Comparison of ENCODE assay signal across 8 cellular contexts in the genomic region with DNA sequence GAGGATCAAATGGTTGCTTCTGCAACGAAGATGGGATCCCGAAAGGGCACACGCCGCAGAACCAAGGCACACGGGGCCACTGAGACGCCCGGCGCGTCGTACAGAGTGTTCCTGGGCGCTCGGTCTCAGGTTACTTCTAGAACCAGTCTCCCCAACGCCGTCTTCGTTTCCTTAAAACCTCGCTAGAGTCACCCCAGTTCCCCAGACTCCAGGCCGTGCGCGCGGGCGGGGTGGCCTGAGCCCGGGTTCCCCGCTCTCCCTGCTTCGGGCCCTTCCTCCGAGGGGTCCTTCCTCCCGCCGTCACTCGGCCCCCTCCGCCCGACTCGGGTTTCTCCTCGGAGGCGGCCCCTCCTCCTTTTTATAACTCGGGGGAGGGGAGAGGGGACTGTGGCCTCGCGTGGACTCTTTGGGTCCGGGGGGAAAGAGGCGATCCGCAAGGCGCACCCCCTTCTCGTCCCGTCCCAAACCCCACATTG. TPM values are rescaled to one million over a fixed set of nuclear protein-coding genes. Genes with fewer than 3 reads are reported as not detected.
DNase-seq lines count a peak whose midpoint lies in the region; ATAC-seq and TF ChIP-seq lines count a peak whose summit lies in the region.

No MANE protein-coding gene starts in this region.

- no peaks in the 10 kb centered on the region for H3K9me2 ChIP-seq in DOHH2 (replicated peaks; ENCODE audit: control insufficient read depth, low read length)

- peak overlapping the region; percentile 73 for H3K4me2 ChIP-seq in DOHH2 (ENCODE audit: low read length)

- DNase-seq in HEK293T (ENCODE audit: extremely low spot score) = peak; percentile 55
- DNase-seq in NCI-H2227 (lab: John Stamatoyannopoulos, UW; ENCODE audit: unreplicated experiment) = peak; percentile 74
- no peak for DNase-seq in activated T-cell treated with anti-CD3 and anti-CD28 coated beads, Interleukin-2, amount 50 U/mL, for 4 hours
- peak; percentile 49 for DNase-seq in fibroblast of mammary gland (ENCODE audit: low read depth)
- peak; percentile 25 for DNase-seq in natural killer cell

- no peaks in the 10 kb centered on the region for H3F3A ChIP-seq in DOHH2 (ENCODE audit: control insufficient read depth, insufficient read depth)

- H4K20me1 ChIP-seq in DOHH2 (ENCODE audit: control insufficient read depth, insufficient read depth, low read depth, low read length) = no peaks in the 10 kb centered on the region

- H3K4me3 Mint-ChIP-seq in activated T-cell treated with anti-CD3 and anti-CD28 coated beads, Interleukin-2, amount 50 U/mL, for 4 hours = peak overlapping the region; percentile 83
- peak overlapping the region; percentile 92 for H3K4me3 Mint-ChIP-seq in natural killer cell

- no peaks in the 10 kb centered on the region for H3K79me2 ChIP-seq in DOHH2 (ENCODE audit: control insufficient read depth, low read length)

- intact Hi-C loops in natural killer cell (cut with micrococcal nuclease) = loop anchor here (5.0 kb wide), 1 partner anchor 1321 kb away; no protein-coding TSS in a partner anchor

- CTCF ChIA-PET in HEK293T (lab: Yijun Ruan, JAX) = no interaction called here

- H3K27ac Mint-ChIP-seq in natural killer cell = peak overlapping the region in 1 of 2 donors; percentile 41

- no peaks in the 10 kb centered on the region for H3K36me3 ChIP-seq in DOHH2 (ENCODE audit: control insufficient read depth, low read length)
- no peaks in the 10 kb centered on the region for H3K36me3 ChIP-seq in urinary bladder (ENCODE audit: insufficient read depth)

- 0% methylated on average over 42 of the region's 42 CpGs for WGBS in urinary bladder

- peaks cover 59% of the 10 kb centered on the region for H3K27me3 ChIP-seq in DOHH2 (ENCODE audit: control insufficient read depth, low read length)

- peaks cover 11% of the 10 kb centered on the region for H3K4me1 Mint-ChIP-seq in activated T-cell treated with anti-CD3 and anti-CD28 coated beads, Interleukin-2, amount 50 U/mL, for 4 hours (ENCODE audit: low read depth)
- H3K4me1 Mint-ChIP-seq in natural killer cell = peaks cover 14 to 15% of the 10 kb centered on the region in 2 donors

- no peaks in the 10 kb centered on the region for H3K9me3 ChIP-seq in DOHH2 (ENCODE audit: control insufficient read depth, insufficient read depth, low read length)

- ATAC-seq in activated T-cell treated with anti-CD3 and anti-CD28 coated beads, Interleukin-2, amount 50 U/mL, for 4 hours = peak; percentile 9 to 12
- ATAC-seq in natural killer cell (peak in 2 of 3 donors; percentile 1 to 2), HG03457 (IDR thresholded peaks at IDR 0.05; ENCODE audit: unreplicated experiment) (no peak)

- H3K9me3 Mint-ChIP-seq in activated T-cell treated with anti-CD3 and anti-CD28 coated beads, Interleukin-2, amount 50 U/mL, for 4 hours = no peaks in the 10 kb centered on the region
- no peaks in the 10 kb centered on the region for H3K9me3 Mint-ChIP-seq in natural killer cell

- POLR2A ChIA-PET in HEK293T (lab: Yijun Ruan, JAX) = no interaction called here

- TF ChIP-seq CTCF in DOHH2 (IDR thresholded peaks at IDR 0.05; ENCODE audit: low read depth, low read length, poor library complexity, severe bottlenecking) (no peak), fibroblast of mammary gland (conservative IDR thresholded peaks at IDR 0.05; ENCODE audit: control insufficient read depth, insufficient read depth, low read depth, low read length) (no peak), natural killer cell (IDR thresholded peaks at IDR 0.05) (no peak)

- H3K27ac ChIP-seq in DOHH2 (ENCODE audit: low read depth, low read length) (no peak overlapping the region), urinary bladder (ENCODE audit: low read depth) (peak overlapping the region; percentile 90)

- H3K27me3 Mint-ChIP-seq in activated T-cell treated with anti-CD3 and anti-CD28 coated beads, Interleukin-2, amount 50 U/mL, for 4 hours (ENCODE audit: low read depth) = peaks cover 12% of the 10 kb centered on the region
- peaks cover 12 to 25% of the 10 kb centered on the region in 2 donors for H3K27me3 Mint-ChIP-seq in natural killer cell (ENCODE audit: low read depth in 2 of 2)

- peak overlapping the region; percentile 68 for H3K4me3 ChIP-seq in DOHH2 (ENCODE audit: low read length)
- peak overlapping the region; percentile 74 for H3K4me3 ChIP-seq in fibroblast of mammary gland (ENCODE audit: control insufficient read depth, low read depth, low read length)
- H3K4me3 ChIP-seq in urinary bladder (ENCODE audit: low read depth, low read length) = peak overlapping the region; percentile 43

- H3K4me1 ChIP-seq in DOHH2 (ENCODE audit: control insufficient read depth, low read length) (peaks cover 11% of the 10 kb centered on the region), urinary bladder (ENCODE audit: insufficient read depth) (no peaks in the 10 kb centered on the region)

- no peaks in the 10 kb centered on the region for H3K36me3 Mint-ChIP-seq in activated T-cell treated with anti-CD3 and anti-CD28 coated beads, Interleukin-2, amount 50 U/mL, for 4 hours (ENCODE audit: insufficient read depth)
- no peaks in the 10 kb centered on the region for H3K36me3 Mint-ChIP-seq in natural killer cell

TF ChIP-seq in HEK293T, 16 proteins besides CTCF, POLR2A, EP300 and RAD21:
- TF ChIP-seq ELF4 (IDR thresholded peaks at IDR 0.05) (no peak), CTBP1 (IDR thresholded peaks at IDR 0.05; ENCODE audit: borderline replicate concordance) (no peak), TARDBP (IDR thresholded peaks at IDR 0.05) (no peak), NFRKB (IDR thresholded peaks at IDR 0.05) (no peak), L3MBTL2 (conservative IDR thresholded peaks at IDR 0.05) (peak; percentile 70), FOXA1 (IDR thresholded peaks at IDR 0.05) (no peak)
- TF ChIP-seq, protein P1, sequence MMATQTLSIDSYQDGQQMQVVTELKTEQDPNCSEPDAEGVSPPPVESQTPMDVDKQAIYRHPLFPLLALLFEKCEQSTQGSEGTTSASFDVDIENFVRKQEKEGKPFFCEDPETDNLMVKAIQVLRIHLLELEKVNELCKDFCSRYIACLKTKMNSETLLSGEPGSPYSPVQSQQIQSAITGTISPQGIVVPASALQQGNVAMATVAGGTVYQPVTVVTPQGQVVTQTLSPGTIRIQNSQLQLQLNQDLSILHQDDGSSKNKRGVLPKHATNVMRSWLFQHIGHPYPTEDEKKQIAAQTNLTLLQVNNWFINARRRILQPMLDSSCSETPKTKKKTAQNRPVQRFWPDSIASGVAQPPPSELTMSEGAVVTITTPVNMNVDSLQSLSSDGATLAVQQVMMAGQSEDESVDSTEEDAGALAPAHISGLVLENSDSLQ (IDR thresholded peaks at IDR 0.05) = no peak

RNA-seq across cellular contexts. Expression of gene FZD7, which starts 0.8 kb away (rescaled TPM):
- under 1 TPM; 0.20 to 0.41 (median 0.29) TPM for total RNA-seq in activated T-cell treated with anti-CD3 and anti-CD28 coated beads, Interleukin-2, amount 50 U/mL, for 4 hours
- total RNA-seq in natural killer cell = 1 to 10 TPM in 1 of 3 donors, under 1 TPM in 1, not detected in 1; 0.27 to 1.6 TPM
- 69.5 TPM for total RNA-seq in urinary bladder
- 92.2 TPM for polyA plus RNA-seq in urinary bladder

RNA-seq across cellular contexts. Expression of gene KIAA2012, which starts 40.2 kb away (rescaled TPM):
- total RNA-seq in activated T-cell treated with anti-CD3 and anti-CD28 coated beads, Interleukin-2, amount 50 U/mL, for 4 hours = not detected
- not detected for total RNA-seq in natural killer cell
- total RNA-seq in urinary bladder = 0.16 TPM
- polyA plus RNA-seq in urinary bladder = 0.05 TPM

Comparison
In these comparisons a context has a peak if more than half of its experiments do, and no peak if none do; other contexts are left out.
1. RNA of gene FZD7, which starts 0.8 kb away (total RNA-seq): 69.5 TPM in urinary bladder (single experiment); 0.20 to 0.41 TPM in activated T-cell treated with anti-CD3 and anti-CD28 coated beads, Interleukin-2, amount 50 U/mL, for 4 hours and 0.27 to 1.6 TPM in natural killer cell; every median in the first group is over 10 times any median in the second.
2. Peak in every context shown above with its lines, with median percentiles within 50 percentile points of each other: H3K4me3 ChIP-seq.